4 cellular contexts compared by ENCODE assay signal in the genomic region with DNA sequence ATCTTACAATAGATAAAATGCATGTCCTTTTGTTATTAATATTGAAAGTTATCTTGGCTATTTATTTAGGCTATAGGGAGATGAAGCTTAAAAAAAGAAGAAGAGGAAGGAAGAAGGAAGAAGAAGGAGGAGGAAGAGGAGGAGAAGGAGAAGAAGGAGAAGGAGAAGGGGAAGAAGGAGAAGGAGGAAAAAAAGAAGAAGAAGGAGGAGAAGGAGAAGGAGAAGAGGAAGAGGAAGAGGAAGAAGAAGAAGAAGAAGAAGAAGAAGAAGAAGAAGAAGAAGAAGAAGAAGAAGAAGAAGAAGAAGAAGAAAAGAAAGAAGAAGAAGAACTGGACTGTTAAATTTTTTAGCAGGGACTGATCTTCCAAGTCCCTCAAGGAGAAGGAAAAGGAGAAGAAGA. TPM values are rescaled to one million over a fixed set of nuclear protein-coding genes. Genes with fewer than 3 reads are reported as not detected.
"Had no signal": no experiment of that assay in that cellular context is flagged by ENCODE, and none has a peak within 500 bp of the region (broad histone marks: within the 10 kb centered on the region; RNA-seq: fewer than 3 reads in every experiment).

No MANE protein-coding gene starts in this region.

RNA-seq across cellular contexts. Expression of gene ACSM1, which starts 20.2 kb away (rescaled TPM):
- total RNA-seq: LHCN-M2, M059J, MCF 10A, NCI-H460 had no signal

RNA-seq across cellular contexts. Expression of gene ACSM3, which starts 46.1 kb away (rescaled TPM):
- total RNA-seq: LHCN-M2 had no signal
